1 cellular context compared by ENCODE assay signal in genomic region chr1:34865981-34866761, GRCh38.
A peak's percentile ranks its signal among the peaks of the same experiment; 100 is the strongest.
TF ChIP-seq lines count a peak whose summit lies in the region.

No MANE protein-coding gene starts in this region.

TF ChIP-seq in HepG2, 621 proteins besides CTCF, POLR2A, EP300 and RAD21 (continued from another document and continues in another):
- peak; percentile 80 for TF ChIP-seq ZNF687 (CRISPR knock-in tag; IDR thresholded peaks at IDR 0.05)
- no peak for TF ChIP-seq HNF1A (IDR thresholded peaks at IDR 0.05; ENCODE audit: low read depth)
- no peak; the same call in 1 of the 2 replicates for TF ChIP-seq HNF1A (CRISPR knock-in tag; IDR thresholded peaks at IDR 0.05; ENCODE audit: borderline replicate concordance)
- TF ChIP-seq NFKB2 (CRISPR knock-in tag; IDR thresholded peaks at IDR 0.05; ENCODE audit: borderline replicate concordance): no peak
- TF ChIP-seq GPN1 (CRISPR knock-in tag; IDR thresholded peaks at IDR 0.05; ENCODE audit: borderline replicate concordance): no peak
- no peak for TF ChIP-seq POLR2AphosphoS5 (IDR thresholded peaks at IDR 0.05; ENCODE audit: low read depth, low read length)
- peak; percentile 45 for TF ChIP-seq ZFX (CRISPR knock-in tag; IDR thresholded peaks at IDR 0.05; ENCODE audit: low read depth)
- peak; percentile 55; the same call in 1 of the 2 replicates for TF ChIP-seq NR2C2 (CRISPR knock-in tag; IDR thresholded peaks at IDR 0.05; ENCODE audit: borderline replicate concordance)
- TF ChIP-seq ZBTB7A (CRISPR knock-in tag; IDR thresholded peaks at IDR 0.05): no peak
- TF ChIP-seq ZZZ3 (CRISPR knock-in tag; IDR thresholded peaks at IDR 0.05; ENCODE audit: borderline replicate concordance): no peak
- no peak for TF ChIP-seq USF2 (IDR thresholded peaks at IDR 0.05; ENCODE audit: low read depth, low read length)
- TF ChIP-seq USF2 (CRISPR knock-in tag; IDR thresholded peaks at IDR 0.05; ENCODE audit: borderline replicate concordance): no peak
- no peak for TF ChIP-seq ZNF468 (CRISPR knock-in tag; IDR thresholded peaks at IDR 0.05)
- no peak for TF ChIP-seq THAP11 (CRISPR knock-in tag; IDR thresholded peaks at IDR 0.05)
- no peak for TF ChIP-seq ZMYM4 (CRISPR knock-in tag; IDR thresholded peaks at IDR 0.05)
- TF ChIP-seq GABPB1 (CRISPR knock-in tag; IDR thresholded peaks at IDR 0.05): peak; percentile 67; the same call in 1 of the 2 replicates
- peak; percentile 33 for TF ChIP-seq ZBTB38 (CRISPR knock-in tag; IDR thresholded peaks at IDR 0.05)
- no peak for TF ChIP-seq FOXA3 (CRISPR knock-in tag; IDR thresholded peaks at IDR 0.05)
- no peak for TF ChIP-seq SPEN (CRISPR knock-in tag; IDR thresholded peaks at IDR 0.05; ENCODE audit: low read depth)
- TF ChIP-seq PRPF4 (IDR thresholded peaks at IDR 0.05; ENCODE audit: low read depth, low read length, poor library complexity, severe bottlenecking): no peak
- no peak for TF ChIP-seq ZNF124 (CRISPR knock-in tag; IDR thresholded peaks at IDR 0.05)
- TF ChIP-seq SMC3 (IDR thresholded peaks at IDR 0.05; ENCODE audit: low read length): peak; percentile 17; the same call in 1 of the 2 replicates
- no peak for TF ChIP-seq ZNF614 (CRISPR knock-in tag; IDR thresholded peaks at IDR 0.05; ENCODE audit: borderline replicate concordance)
- TF ChIP-seq SNAPC5 (CRISPR knock-in tag; IDR thresholded peaks at IDR 0.05; ENCODE audit: borderline replicate concordance): no peak
- TF ChIP-seq FUBP1 (CRISPR knock-in tag; IDR thresholded peaks at IDR 0.05; ENCODE audit: borderline replicate concordance): no peak
- no peak for TF ChIP-seq AGO2 (optimal IDR thresholded peaks at IDR 0.05; ENCODE audit: low read depth, low read length)
- 0 out of 2 replicates have a peak, but pooled peaks have one; percentile 10 for TF ChIP-seq FOSL2 (CRISPR knock-in tag; IDR thresholded peaks at IDR 0.05)
- no peak for TF ChIP-seq FLYWCH1 (CRISPR knock-in tag; IDR thresholded peaks at IDR 0.05)
- 0 out of 2 replicates have a peak, but pooled peaks have one; percentile 39 for TF ChIP-seq POGK (CRISPR knock-in tag; conservative IDR thresholded peaks at IDR 0.05)
- TF ChIP-seq YEATS4 (CRISPR knock-in tag; IDR thresholded peaks at IDR 0.05; ENCODE audit: borderline replicate concordance): peak; percentile 67; the same call in 1 of the 2 replicates
- TF ChIP-seq MZF1 (CRISPR knock-in tag; IDR thresholded peaks at IDR 0.05; ENCODE audit: borderline replicate concordance): no peak
- TF ChIP-seq JUNB (CRISPR knock-in tag; IDR thresholded peaks at IDR 0.05; ENCODE audit: borderline replicate concordance): no peak
- TF ChIP-seq ZBTB37 (CRISPR knock-in tag; IDR thresholded peaks at IDR 0.05): no peak
- TF ChIP-seq ZNF30 (CRISPR knock-in tag; IDR thresholded peaks at IDR 0.05): no peak
- no peak for TF ChIP-seq SRY (CRISPR knock-in tag; IDR thresholded peaks at IDR 0.05)
- TF ChIP-seq ZNF558 (CRISPR knock-in tag; IDR thresholded peaks at IDR 0.05; ENCODE audit: borderline replicate concordance): no peak
- TF ChIP-seq ZNF780A (CRISPR knock-in tag; IDR thresholded peaks at IDR 0.05): no peak
- no peak for TF ChIP-seq ZNF460 (CRISPR knock-in tag; IDR thresholded peaks at IDR 0.05; ENCODE audit: borderline replicate concordance)
- no peak for TF ChIP-seq BCL3 (CRISPR knock-in tag; IDR thresholded peaks at IDR 0.05)
- TF ChIP-seq SIX4 (CRISPR knock-in tag; IDR thresholded peaks at IDR 0.05): no peak
- TF ChIP-seq ZNF136 (CRISPR knock-in tag; IDR thresholded peaks at IDR 0.05; ENCODE audit: low read depth): no peak
- TF ChIP-seq ZBTB44 (CRISPR knock-in tag; IDR thresholded peaks at IDR 0.05): no peak
- peak; percentile 51; the same call in 1 of the 2 replicates for TF ChIP-seq ZBTB7B (CRISPR knock-in tag; IDR thresholded peaks at IDR 0.05)
